ENCODE assay signal across 30 cellular contexts in the genomic region with DNA sequence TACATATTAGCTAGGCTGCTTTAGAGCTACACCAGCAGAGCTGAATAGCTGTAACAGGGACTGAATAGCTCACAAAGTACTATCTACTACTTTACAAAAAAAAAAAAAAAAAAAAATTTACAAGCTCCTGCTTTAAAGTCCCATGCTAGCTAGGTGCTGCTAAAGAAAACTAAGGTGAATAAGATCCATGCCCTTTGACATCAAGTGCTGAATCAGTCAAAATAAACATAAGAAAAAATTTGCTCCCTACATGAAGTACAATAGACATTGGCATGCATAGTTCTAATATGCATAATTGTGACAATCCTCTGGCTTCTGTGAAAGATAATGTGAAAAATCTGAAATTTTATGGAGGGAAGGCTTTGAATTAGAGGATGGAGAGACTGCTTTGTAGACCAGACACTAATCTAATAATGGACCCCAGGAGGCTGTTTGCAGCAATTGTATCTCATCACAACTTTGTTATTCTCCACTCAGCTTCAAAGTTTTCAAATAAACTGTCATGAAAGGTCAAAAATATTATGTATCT.
DNase-seq lines count a peak whose midpoint lies in the region; ATAC-seq, FAIRE-seq and TF ChIP-seq lines count a peak whose summit lies in the region.
"Had no signal": no experiment of that assay in that cellular context is flagged by ENCODE, and none has a peak within 500 bp of the region (broad histone marks: within the 10 kb centered on the region; RNA-seq: fewer than 3 reads in every experiment).

No MANE protein-coding gene starts in this region.

- POLR2A ChIA-PET in naive thymus-derived CD4-positive, alpha-beta T cell (lab: Charles Lee), result interaction anchor here (1.1 kb wide), 1 partner anchor 83 kb away, joined by 3 read pairs; no protein-coding TSS in a partner anchor

- H3K27me3 Mint-ChIP-seq in effector memory CD8-positive, alpha-beta T cell, result no peaks in the 10 kb centered on the region
- H3K27me3 Mint-ChIP-seq in naive thymus-derived CD4-positive, alpha-beta T cell, result no peaks in the 10 kb centered on the region
- H3K27me3 Mint-ChIP-seq: activated CD4-positive, alpha-beta T cell treated with anti-CD3 and anti-CD28 coated beads, Interleukin-2, amount 10 ng/mL, durations not matched to agents 24 days and 14 days; progenitor cell of endocrine pancreas had no signal

- H3K4me3 Mint-ChIP-seq in effector memory CD8-positive, alpha-beta T cell, result no peak overlapping the region
- peak overlapping the region in 3 of 10 donors; percentile 20 to 24 (median 22) for H3K4me3 Mint-ChIP-seq in naive thymus-derived CD4-positive, alpha-beta T cell
- H3K4me3 Mint-ChIP-seq: activated CD4-positive, alpha-beta T cell treated with anti-CD3 and anti-CD28 coated beads, Interleukin-2, amount 10 ng/mL, durations not matched to agents 24 days and 14 days; activated naive CD4-positive, alpha-beta T cell treated with anti-CD3 and anti-CD28 coated beads for 36 hours; CD14-positive monocyte; neural progenitor cell had no signal

- no peak for TF ChIP-seq CTCF in OCI-LY1 (IDR thresholded peaks at IDR 0.05; ENCODE audit: low read length)

- DNase-seq in H54 (ENCODE audit: insufficient read length, low spot score), result no peak
- DNase-seq in effector memory CD8-positive, alpha-beta T cell, result no peak
- DNase-seq in naive thymus-derived CD4-positive, alpha-beta T cell, result no peak
- DNase-seq: activated naive CD4-positive, alpha-beta T cell treated with anti-CD3 and anti-CD28 coated beads for 36 hours; activated T-cell treated with anti-CD3 and anti-CD28 coated beads, Interleukin-2, amount 50 U/mL, for 48 hours; amniotic stem cell; colonic mucosa; effector CD8-positive, alpha-beta T cell; erythroblast; foreskin fibroblast; heart left ventricle; kidney glomerular epithelial cell; NCI-H1092; NCI-H187; NCI-H524 treated with DMSO at 0.1 percent for 48 hours; stimulated activated naive CD4-positive, alpha-beta T cell treated with Interleukin-2 at 50 U/mL for 16 hours; testis; uterus had no signal

- H3K4me2 ChIP-seq in OCI-LY1 (ENCODE audit: low read length), result peak overlapping the region; percentile 33; the same call in 1 of the 2 replicates
- H3K4me2 ChIP-seq: neural progenitor cell had no signal

- no peaks in the 10 kb centered on the region for H3K9me3 ChIP-seq in OCI-LY1 (ENCODE audit: low read length)
- H3K9me3 ChIP-seq in naive thymus-derived CD4-positive, alpha-beta T cell (ENCODE audit: control insufficient read depth in 2 of 3, low read length in 3 of 3), result no peaks in the 10 kb centered on the region
- H3K9me3 ChIP-seq: breast epithelium, colonic mucosa, heart left ventricle, testis, uterus had no signal

- H3K4me3 ChIP-seq in OCI-LY1 (ENCODE audit: low read depth, low read length, poor library complexity, severe bottlenecking), result no peak overlapping the region
- H3K4me3 ChIP-seq in naive thymus-derived CD4-positive, alpha-beta T cell (ENCODE audit: low read length), result no peak overlapping the region
- H3K4me3 ChIP-seq: breast epithelium, colonic mucosa, heart left ventricle, neural progenitor cell, testis, uterus had no signal

- H3F3A ChIP-seq in OCI-LY1 (ENCODE audit: insufficient read depth, low read length), result no peaks in the 10 kb centered on the region

- intact Hi-C loops in naive thymus-derived CD4-positive, alpha-beta T cell (cut with micrococcal nuclease), result no loop called here

- no peaks in the 10 kb centered on the region for H3K79me2 ChIP-seq in OCI-LY1 (ENCODE audit: insufficient read depth, low read length)

- no peaks in the 10 kb centered on the region for H3K9me2 ChIP-seq in OCI-LY1 (ENCODE audit: low read depth, low read length)

- H4K20me1 ChIP-seq in OCI-LY1 (ENCODE audit: insufficient read depth, low read length), result no peaks in the 10 kb centered on the region

- H3K36me3 ChIP-seq in OCI-LY1 (ENCODE audit: insufficient read depth, low read length), result no peaks in the 10 kb centered on the region
- H3K36me3 ChIP-seq in naive thymus-derived CD4-positive, alpha-beta T cell (ENCODE audit: control insufficient read depth in 2 of 3, insufficient read depth in 3 of 3, low read length in 3 of 3), result no peaks in the 10 kb centered on the region
- H3K36me3 ChIP-seq: breast epithelium, colonic mucosa, heart left ventricle, neural progenitor cell, uterus had no signal

- H3K27ac ChIP-seq in OCI-LY1 (ENCODE audit: low read depth, low read length, poor library complexity, severe bottlenecking), result peak overlapping the region; percentile 92
- H3K27ac ChIP-seq in naive thymus-derived CD4-positive, alpha-beta T cell (ENCODE audit: low read depth, low read length), result peak overlapping the region; percentile 34
- H3K27ac ChIP-seq: breast epithelium, colonic mucosa, heart left ventricle, neural progenitor cell, testis, uterus had no signal

- no peak for TF ChIP-seq POLR2A in H54 (IDR thresholded peaks at IDR 0.05; ENCODE audit: low read depth, low read length)

- H3K4me1 Mint-ChIP-seq in effector memory CD8-positive, alpha-beta T cell (ENCODE audit: low read depth in 2 of 2), result peaks cover 3 to 12% of the 10 kb centered on the region in 2 donors
- H3K4me1 Mint-ChIP-seq in naive thymus-derived CD4-positive, alpha-beta T cell, result peaks cover 19 to 71% (median 42%) of the 10 kb centered on the region in 7 donors
- H3K4me1 Mint-ChIP-seq: CD14-positive monocyte had no signal

- ATAC-seq in effector memory CD8-positive, alpha-beta T cell (replicated peaks), result no peak
- peak; percentile 18 for ATAC-seq in naive thymus-derived CD4-positive, alpha-beta T cell
- ATAC-seq in HG03342 (IDR thresholded peaks at IDR 0.05; ENCODE audit: unreplicated experiment) (no peak), GM19397 (IDR thresholded peaks at IDR 0.05; ENCODE audit: unreplicated experiment) (no peak), HG03025 (IDR thresholded peaks at IDR 0.05; ENCODE audit: low FRiP score, unreplicated experiment) (no peak)
- ATAC-seq: heart left ventricle, sciatic nerve had no signal

- CTCF ChIA-PET in naive thymus-derived CD4-positive, alpha-beta T cell (lab: Charles Lee), result interaction anchor here (0.6 to 1.6 kb wide), 2 partner anchors 14 to 1028 kb away, joined by 3 to 5 read pairs; no protein-coding TSS in a partner anchor

- H2AFZ ChIP-seq in OCI-LY1 (ENCODE audit: low read length), result peak overlapping the region; percentile 51; the same call in 1 of the 2 replicates
- H2AFZ ChIP-seq: neural progenitor cell had no signal

- FAIRE-seq in H54 (lab: Jason Lieb, UNC), result peak; percentile 20
- FAIRE-seq: D721Med, GM12891 had no signal

- peaks cover 46% of the 10 kb centered on the region for H3K4me1 ChIP-seq in OCI-LY1 (ENCODE audit: insufficient read depth, low read length, severe bottlenecking)
- H3K4me1 ChIP-seq in naive thymus-derived CD4-positive, alpha-beta T cell (ENCODE audit: control insufficient read depth in 2 of 2, insufficient read depth in 2 of 2, low read length in 2 of 2), result peaks cover 0 to 7% of the 10 kb centered on the region in 2 donors
- H3K4me1 ChIP-seq: colonic mucosa, uterus had no signal

- no peaks in the 10 kb centered on the region for H3K27me3 ChIP-seq in OCI-LY1 (ENCODE audit: insufficient read depth, low read length)
- no peaks in the 10 kb centered on the region for H3K27me3 ChIP-seq in naive thymus-derived CD4-positive, alpha-beta T cell (ENCODE audit: control insufficient read depth in 2 of 2, insufficient read depth in 2 of 2, low read length in 2 of 2)
- H3K27me3 ChIP-seq: breast epithelium, colonic mucosa, heart left ventricle, neural progenitor cell, testis, uterus had no signal

- peaks cover 3% of the 10 kb centered on the region for H3K36me3 Mint-ChIP-seq in effector memory CD8-positive, alpha-beta T cell (ENCODE audit: insufficient read depth)
- H3K36me3 Mint-ChIP-seq in naive thymus-derived CD4-positive, alpha-beta T cell, result peaks cover 0 to 5% (median 3%) of the 10 kb centered on the region in 5 donors
- H3K36me3 Mint-ChIP-seq: CD14-positive monocyte, neural progenitor cell had no signal

- H3K9me3 Mint-ChIP-seq in effector memory CD8-positive, alpha-beta T cell, result no peaks in the 10 kb centered on the region
- peaks cover 0 to 2% (median 0%) of the 10 kb centered on the region in 11 donors for H3K9me3 Mint-ChIP-seq in naive thymus-derived CD4-positive, alpha-beta T cell
- H3K9me3 Mint-ChIP-seq: activated CD4-positive, alpha-beta T cell treated with anti-CD3 and anti-CD28 coated beads, Interleukin-2, amount 10 ng/mL, durations not matched to agents 24 days and 14 days; activated naive CD4-positive, alpha-beta T cell treated with anti-CD3 and anti-CD28 coated beads for 36 hours; CD14-positive monocyte; neural progenitor cell had no signal

- H3K9ac ChIP-seq in OCI-LY1 (ENCODE audit: low read length), result peak overlapping the region; percentile 21
- H3K9ac ChIP-seq: neural progenitor cell had no signal

- peak overlapping the region; percentile 9 to 74 for H3K27ac Mint-ChIP-seq in effector memory CD8-positive, alpha-beta T cell
- H3K27ac Mint-ChIP-seq in naive thymus-derived CD4-positive, alpha-beta T cell, result peak overlapping the region in 8 of 9 donors; percentile 1 to 83 (median 60)
- H3K27ac Mint-ChIP-seq: activated CD4-positive, alpha-beta T cell treated with anti-CD3 and anti-CD28 coated beads, Interleukin-2, amount 10 ng/mL, durations not matched to agents 24 days and 14 days; activated naive CD4-positive, alpha-beta T cell treated with anti-CD3 and anti-CD28 coated beads for 36 hours; CD14-positive monocyte; neural progenitor cell; progenitor cell of endocrine pancreas had no signal
